ENCODE assay signal across 7 cellular contexts in the genomic region with DNA sequence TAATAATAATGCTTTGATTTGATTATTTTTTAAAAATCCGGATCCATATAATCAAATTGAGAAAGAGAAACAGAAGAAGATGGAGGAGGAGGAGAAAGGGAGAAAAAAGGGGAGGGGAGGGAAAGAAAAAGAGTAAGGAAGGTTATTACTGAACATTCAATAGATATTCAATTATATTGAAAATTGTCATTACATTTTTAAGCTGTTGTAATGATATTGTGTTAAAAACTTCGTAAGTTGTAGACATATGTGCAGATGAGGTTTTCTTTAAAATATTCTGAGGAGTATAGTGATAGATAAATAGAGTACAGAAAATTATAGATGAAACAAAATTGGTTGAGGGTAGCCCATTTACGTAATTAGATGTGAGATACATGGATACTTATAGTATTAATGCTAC.
"Had no signal": no experiment of that assay in that cellular context is flagged by ENCODE, and none has a peak within 500 bp of the region (broad histone marks: within the 10 kb centered on the region; RNA-seq: fewer than 3 reads in every experiment).

No MANE protein-coding gene starts in this region.

- ATAC-seq: GM12878 had no signal

- DNase-seq: GDM1, GF-D8 had no signal

- H3K4me3 ChIP-seq: GM12878 had no signal

- FAIRE-seq: GM12878, GM12891, GM12892, GM18507, GM19239 had no signal
